In genomic region chr13:32988588-32989256, GRCh38 we compare ENCODE assay signal across 1 cellular context.
TF ChIP-seq lines count a peak whose summit lies in the region.

No MANE protein-coding gene starts in this region.

TF ChIP-seq in IMR-90, 13 proteins besides CTCF, POLR2A, EP300 and RAD21:
- TF ChIP-seq SMC3 (IDR thresholded peaks at IDR 0.05; ENCODE audit: low read depth, low read length) = no peak
- no peak for TF ChIP-seq RCOR1 (IDR thresholded peaks at IDR 0.05; ENCODE audit: insufficient replicate concordance, low read length)
- no peak for TF ChIP-seq ELK1 (IDR thresholded peaks at IDR 0.05; ENCODE audit: borderline replicate concordance, low read depth, low read length)
- TF ChIP-seq BHLHE40 (IDR thresholded peaks at IDR 0.05; ENCODE audit: low read depth, low read length) = no peak
- TF ChIP-seq MXI1 (IDR thresholded peaks at IDR 0.05; ENCODE audit: borderline replicate concordance, low read depth, low read length) = no peak
